20 cellular contexts compared by ENCODE assay signal in genomic region chr9:101342595-101342994, GRCh38. TPM values are rescaled to one million over a fixed set of nuclear protein-coding genes. Genes with fewer than 3 reads are reported as not detected.
DNase-seq lines count a peak whose midpoint lies in the region; ATAC-seq, FAIRE-seq and TF ChIP-seq lines count a peak whose summit lies in the region.
"Had no signal": no experiment of that assay in that cellular context is flagged by ENCODE, and none has a peak within 500 bp of the region (broad histone marks: within the 10 kb centered on the region; RNA-seq: fewer than 3 reads in every experiment).

No MANE protein-coding gene starts in this region.

- H3K9me3 Mint-ChIP-seq in Calu3 (ENCODE audit: low read depth, unreplicated experiment) = no peaks in the 10 kb centered on the region
- H3K9me3 Mint-ChIP-seq: CD4-positive, alpha-beta T cell; HFFc6 had no signal

- H3K4me1 Mint-ChIP-seq in Calu3 (ENCODE audit: low read depth, unreplicated experiment) = no peaks in the 10 kb centered on the region

- in situ Hi-C loops in K562 (cut with MboI) = no loop called here

- no peaks in the 10 kb centered on the region for H4K20me1 ChIP-seq in K562 (replicated peaks; ENCODE audit: control insufficient read depth, insufficient read depth, low read length)

- TF ChIP-seq RAD21 in K562 (CRISPR knock-in tag; conservative IDR thresholded peaks at IDR 0.05 in 1 of 2, IDR thresholded peaks at IDR 0.05 in 1 of 2) = no peak

- ATAC-seq in K562 (no peak), left lobe of liver (peak; percentile 57), right lobe of liver (peak; percentile 50 to 79 (median 62)), upper lobe of right lung (peak; percentile 57), HG02642 (IDR thresholded peaks at IDR 0.05; ENCODE audit: poor library complexity, unreplicated experiment) (no peak)
- ATAC-seq: GM12878, HCT116 had no signal

- TF ChIP-seq POLR2A in K562 (conservative IDR thresholded peaks at IDR 0.05) (no peak), right lobe of liver (IDR thresholded peaks at IDR 0.05) (no peak)

- H3K4me2 ChIP-seq in K562 (ENCODE audit: insufficient read depth, low read length) = no peak overlapping the region

- no peak overlapping the region for H3K27ac Mint-ChIP-seq in Calu3 (ENCODE audit: unreplicated experiment)
- H3K27ac Mint-ChIP-seq: CD4-positive, alpha-beta T cell; HFFc6 had no signal

- no peak overlapping the region for H3K27ac ChIP-seq in K562 (ENCODE audit: extremely low read depth, low read depth, low read length)
- H3K27ac ChIP-seq in right lobe of liver = peak overlapping the region in 1 of 3 donors; percentile 47
- H3K27ac ChIP-seq in upper lobe of right lung = no peak overlapping the region
- H3K27ac ChIP-seq: C4-2B had no signal

- WGBS in K562 (ENCODE audit: insufficient coverage, low coverage, missing lambda C conversion rate) = 12% methylated on average over 1 of the region's 1 CpG
- WGBS in right lobe of liver (ENCODE audit: insufficient coverage, low coverage, low lambda C conversion rate, missing lambda C conversion rate) = 20% methylated on average over 1 of the region's 1 CpG

- no peak overlapping the region for H3K9ac ChIP-seq in K562 (ENCODE audit: insufficient read depth in 1 of 2, low read depth in 2 of 2, low read length in 2 of 2)

- H3K27me3 Mint-ChIP-seq in Calu3 (ENCODE audit: unreplicated experiment) = no peaks in the 10 kb centered on the region

- no peaks in the 10 kb centered on the region for H3K27me3 ChIP-seq in K562 (ENCODE audit: control insufficient read depth in 2 of 2, insufficient read depth in 2 of 2, low read length in 2 of 2)
- no peaks in the 10 kb centered on the region for H3K27me3 ChIP-seq in right lobe of liver
- H3K27me3 ChIP-seq in upper lobe of right lung = peaks cover 6% of the 10 kb centered on the region

- H3K4me3 Mint-ChIP-seq in Calu3 (ENCODE audit: low read depth, unreplicated experiment) = no peak overlapping the region
- H3K4me3 Mint-ChIP-seq: CD4-positive, alpha-beta T cell; HFFc6 had no signal

- CTCF ChIA-PET in K562 (lab: Yijun Ruan, JAX; ENCODE audit: low intra/inter-chr PET ratio) (no interaction called here), Calu3 (lab: Charles Lee) (no interaction called here)

- POLR2A ChIA-PET in K562 (lab: Yijun Ruan, JAX) = interaction anchor here (1.0 kb wide), 1 partner anchor 20 kb away, joined by 3 read pairs; no protein-coding TSS in a partner anchor

- no peaks in the 10 kb centered on the region for H3K9me1 ChIP-seq in K562 (ENCODE audit: control insufficient read depth, insufficient read depth, low read length)

- no peak overlapping the region for H2AFZ ChIP-seq in K562 (ENCODE audit: low read depth, low read length)

- BruUV-seq in K562 (replicated peaks; lab: Mats Ljungman, UMichigan) = no TSS peak
- BruUV-seq in Calu3 (replicated peaks; lab: Mats Ljungman, UMichigan) = no TSS peak

- no peaks in the 10 kb centered on the region for H3K79me2 ChIP-seq in K562 (ENCODE audit: control insufficient read depth, insufficient read depth, low read length)

- intact Hi-C loops in K562 (cut with micrococcal nuclease) (no loop called here), right lobe of liver (cut with DNase I) (no loop called here), upper lobe of right lung (cut with DNase I) (no loop called here), Calu3 (cut with micrococcal nuclease; ENCODE audit: unreplicated experiment) (no loop called here)

- no peak for TF ChIP-seq EP300 in K562 (IDR thresholded peaks at IDR 0.05; ENCODE audit: low read length)

- no peaks in the 10 kb centered on the region for H3K36me3 Mint-ChIP-seq in Calu3 (ENCODE audit: insufficient read depth, unreplicated experiment)

- FAIRE-seq in K562 (lab: Jason Lieb, UNC) = no peak
- FAIRE-seq: GM12878 had no signal

- no peaks in the 10 kb centered on the region for H3K4me1 ChIP-seq in K562 (replicated peaks in 1 of 2; ENCODE audit: control insufficient read depth in 2 of 2, insufficient read depth in 2 of 2, low read length in 2 of 2)
- H3K4me1 ChIP-seq in right lobe of liver = peaks cover 0 to 11% (median 4%) of the 10 kb centered on the region in 4 donors
- no peaks in the 10 kb centered on the region for H3K4me1 ChIP-seq in upper lobe of right lung

- no peaks in the 10 kb centered on the region for H3K36me3 ChIP-seq in K562 (ENCODE audit: control insufficient read depth, insufficient read depth, low read length)
- no peaks in the 10 kb centered on the region for H3K36me3 ChIP-seq in right lobe of liver
- H3K36me3 ChIP-seq in upper lobe of right lung = no peaks in the 10 kb centered on the region

- no peak for TF ChIP-seq CTCF in K562 (IDR thresholded peaks at IDR 0.05 in 2 of 3, conservative IDR thresholded peaks at IDR 0.05 in 1 of 3; ENCODE audit: insufficient read depth in 2 of 3, low read depth in 1 of 3, low read length in 3 of 3)
- no peak for TF ChIP-seq CTCF in right lobe of liver (IDR thresholded peaks at IDR 0.05)
- no peak for TF ChIP-seq CTCF in upper lobe of right lung (IDR thresholded peaks at IDR 0.05)
- TF ChIP-seq CTCF in Calu3 (IDR thresholded peaks at IDR 0.05; ENCODE audit: unreplicated experiment) = no peak

- DNase-seq in K562 (ENCODE audit: extremely low read depth in 1 of 4, low spot score in 3 of 4) = no peak
- DNase-seq in left lobe of liver (ENCODE audit: low spot score) = no peak
- no peak for DNase-seq in right lobe of liver
- DNase-seq in upper lobe of right lung = no peak
- DNase-seq in dermis blood vessel endothelial cell = no peak
- no peak for DNase-seq in Calu3
- DNase-seq: ACHN; CD4-positive, alpha-beta T cell; DND-41; EL; GOT3; H7; HFFc6 had no signal

- no peak overlapping the region for H3K4me3 ChIP-seq in K562
- H3K4me3 ChIP-seq in right lobe of liver = no peak overlapping the region
- no peak overlapping the region for H3K4me3 ChIP-seq in upper lobe of right lung
- H3K4me3 ChIP-seq: GM12878 had no signal

- H3K9me3 ChIP-seq in K562 (replicated peaks; ENCODE audit: control insufficient read depth, insufficient read depth, low read depth, low read length) (no peaks in the 10 kb centered on the region; the same call in 1 of the 2 replicates), right lobe of liver (no peaks in the 10 kb centered on the region), upper lobe of right lung (no peaks in the 10 kb centered on the region)

RNA-seq across cellular contexts. Expression of gene BAAT, which starts 42.2 kb away (rescaled TPM):
- total RNA-seq in K562 (2011; cell fraction: chromatin; rRNA removed; ENCODE audit: low replicate concordance) = 0.32 and 0.49 TPM in 2 replicates
- 0.17 and 0.39 TPM in 2 replicates for total RNA-seq in K562 (2011; cell fraction: nucleolus; rRNA removed)
- 0.22 and 0.46 TPM in 2 replicates for total RNA-seq in K562 (2011; cell fraction: nucleoplasm; rRNA removed)
- total RNA-seq in K562 (2014; rRNA removed) (0.24 and 0.32 TPM in 2 replicates), K562 (2014; rRNA removed; fragmentation: Illumina TruSeq; extraction: Trizol) (0.26 and 0.40 TPM in 2 replicates), K562 (2015; rRNA removed; fragmentation: Illumina TruSeq; extraction: Trizol) (0.25 and 0.26 TPM in 2 replicates), K562 (2021) (0.27 and 0.36 TPM in 2 replicates), left lobe of liver (459 TPM), right lobe of liver (100 to 1,000 TPM; 223 to 648 (median 507) TPM), upper lobe of right lung (1.0 TPM), dermis blood vessel endothelial cell (not detected in 2 replicates), Calu3 (2022) (10.2 and 18.6 TPM in 2 replicates)
- polyA plus RNA-seq in K562 (2011; rRNA removed) (0.17 and 0.23 TPM in 2 replicates), K562 (2014; fragmentation: Illumina TruSeq; extraction: Trizol) (0.25 and 0.33 TPM in 2 replicates), K562 (2014; fragmentation: Nextera tagmentation; extraction: Ambion mirVana) (under 1 TPM; 0.53 to 0.76 TPM), K562 (2014; rRNA removed) (0.28 and 0.88 TPM in 2 replicates)
- 0.04 and 0.22 TPM in 2 replicates for polyA plus RNA-seq in K562 (2011; cell fraction: cytosol; rRNA removed)
- 0.28 and 0.67 TPM in 2 replicates for polyA plus RNA-seq in K562 (2011; cell fraction: nucleus; rRNA removed)
- 0.15 and 0.16 TPM in 2 replicates for polyA plus RNA-seq in K562 (2012)
- 0.14 and 0.15 TPM in 2 replicates for polyA minus RNA-seq in K562 (2011; rRNA and poly(A)+ RNA removed)
- polyA minus RNA-seq in K562 (2011; cell fraction: cytosol; rRNA and poly(A)+ RNA removed) = not detected in 2 replicates
- polyA minus RNA-seq in K562 (2011; cell fraction: nucleus; rRNA and poly(A)+ RNA removed) = 0.13 and 0.22 TPM in 2 replicates
- total RNA-seq: A172; CD4-positive, alpha-beta T cell; G401 had no signal
- polyA plus RNA-seq: BJ had no signal

RNA-seq across cellular contexts. Expression of gene MRPL50, which starts 55.8 kb away (rescaled TPM):
- total RNA-seq in K562 (2011; cell fraction: chromatin; rRNA removed; ENCODE audit: low replicate concordance) = 5.5 and 17.9 TPM in 2 replicates
- 3.6 and 3.8 TPM in 2 replicates for total RNA-seq in K562 (2011; cell fraction: nucleolus; rRNA removed)
- 13.2 and 25.3 TPM in 2 replicates for total RNA-seq in K562 (2011; cell fraction: nucleoplasm; rRNA removed)
- total RNA-seq in K562 (2014; rRNA removed) = 17.5 and 21.8 TPM in 2 replicates
- 37.5 and 42.5 TPM in 2 replicates for total RNA-seq in K562 (2014; rRNA removed; fragmentation: Illumina TruSeq; extraction: Trizol)
- 34.0 and 37.4 TPM in 2 replicates for total RNA-seq in K562 (2015; rRNA removed; fragmentation: Illumina TruSeq; extraction: Trizol)
- 19.7 and 21.9 TPM in 2 replicates for total RNA-seq in K562 (2021)
- polyA plus RNA-seq in K562 (2011; rRNA removed) = 34.4 and 46.7 TPM in 2 replicates
- 7.0 and 16.5 TPM in 2 replicates for polyA plus RNA-seq in K562 (2011; cell fraction: cytosol; rRNA removed)
- 13.0 and 22.6 TPM in 2 replicates for polyA plus RNA-seq in K562 (2011; cell fraction: nucleus; rRNA removed)
- polyA plus RNA-seq in K562 (2012) = 10.1 and 18.7 TPM in 2 replicates
- 31.9 and 36.9 TPM in 2 replicates for polyA plus RNA-seq in K562 (2014; fragmentation: Illumina TruSeq; extraction: Trizol)
- polyA plus RNA-seq in K562 (2014; fragmentation: Nextera tagmentation; extraction: Ambion mirVana) = 100 to 1,000 TPM in 1 of 2 experiments, 10 to 100 TPM in 1; 80.1 to 107 TPM
- polyA plus RNA-seq in K562 (2014; rRNA removed) = 20.4 and 26.8 TPM in 2 replicates
- polyA minus RNA-seq in K562 (2011; rRNA and poly(A)+ RNA removed) = 11.0 and 14.4 TPM in 2 replicates
- 3.0 and 3.5 TPM in 2 replicates for polyA minus RNA-seq in K562 (2011; cell fraction: cytosol; rRNA and poly(A)+ RNA removed)
- 9.3 and 20.3 TPM in 2 replicates for polyA minus RNA-seq in K562 (2011; cell fraction: nucleus; rRNA and poly(A)+ RNA removed)
- 5.1 TPM for total RNA-seq in left lobe of liver
- total RNA-seq in right lobe of liver = 1 to 10 TPM; 4.6 to 8.7 (median 6.7) TPM
- total RNA-seq in upper lobe of right lung = 9.8 TPM
- total RNA-seq in dermis blood vessel endothelial cell = 15.5 and 19.4 TPM in 2 replicates
- 14.0 TPM in 2 replicates for total RNA-seq in Calu3 (2022)

RNA-seq across cellular contexts. Expression of gene ZNF189, which starts 56.1 kb away (rescaled TPM):
- 6.8 and 22.2 TPM in 2 replicates for total RNA-seq in K562 (2011; cell fraction: chromatin; rRNA removed; ENCODE audit: low replicate concordance)
- total RNA-seq in K562 (2011; cell fraction: nucleolus; rRNA removed) = 4.7 and 6.1 TPM in 2 replicates
- 7.3 and 9.5 TPM in 2 replicates for total RNA-seq in K562 (2011; cell fraction: nucleoplasm; rRNA removed)
- total RNA-seq in K562 (2014; rRNA removed) (6.1 and 6.3 TPM in 2 replicates), K562 (2014; rRNA removed; fragmentation: Illumina TruSeq; extraction: Trizol) (12.8 and 13.7 TPM in 2 replicates), K562 (2015; rRNA removed; fragmentation: Illumina TruSeq; extraction: Trizol) (15.3 and 15.6 TPM in 2 replicates), K562 (2021) (7.4 and 8.5 TPM in 2 replicates), left lobe of liver (8.3 TPM), right lobe of liver (1 to 10 TPM; 5.7 to 9.7 (median 8.2) TPM), upper lobe of right lung (21.9 TPM), dermis blood vessel endothelial cell (31.3 and 33.8 TPM in 2 replicates), Calu3 (2022) (20.1 and 21.5 TPM in 2 replicates)
- polyA plus RNA-seq in K562 (2011; rRNA removed) (4.7 and 6.0 TPM in 2 replicates), K562 (2014; fragmentation: Illumina TruSeq; extraction: Trizol) (9.0 and 10.7 TPM in 2 replicates), K562 (2014; fragmentation: Nextera tagmentation; extraction: Ambion mirVana) (1 to 10 TPM; 2.4 to 3.5 TPM), K562 (2014; rRNA removed) (6.4 TPM in 2 replicates)
- 0.76 and 2.4 TPM in 2 replicates for polyA plus RNA-seq in K562 (2011; cell fraction: cytosol; rRNA removed)
- 5.0 and 5.7 TPM in 2 replicates for polyA plus RNA-seq in K562 (2011; cell fraction: nucleus; rRNA removed)
- 5.9 and 7.2 TPM in 2 replicates for polyA plus RNA-seq in K562 (2012)
- polyA minus RNA-seq in K562 (2011; rRNA and poly(A)+ RNA removed) = 10.9 and 16.2 TPM in 2 replicates
- polyA minus RNA-seq in K562 (2011; cell fraction: cytosol; rRNA and poly(A)+ RNA removed) = 2.3 and 3.6 TPM in 2 replicates
- 9.2 and 19.4 TPM in 2 replicates for polyA minus RNA-seq in K562 (2011; cell fraction: nucleus; rRNA and poly(A)+ RNA removed)

Comparison
In these comparisons a context has a peak if more than half of its experiments do, and no peak if none do; other contexts are left out.
1. ATAC-seq: peak in left lobe of liver (single experiment), right lobe of liver (4 of 4) and upper lobe of right lung (single experiment); none in K562 (single experiment) and HG02642 (single experiment).
2. RNA of gene BAAT, which starts 42.2 kb away (total RNA-seq): 223 to 648 TPM in right lobe of liver and 459 TPM in left lobe of liver (single experiment); 10.2 to 18.6 TPM in Calu3, 1.0 TPM in upper lobe of right lung (single experiment), 0.17 to 0.49 TPM in K562 and not detected in dermis blood vessel endothelial cell; every median in the first group is over 10 times any median in the second.